12 cellular contexts compared by ENCODE assay signal in the genomic region with DNA sequence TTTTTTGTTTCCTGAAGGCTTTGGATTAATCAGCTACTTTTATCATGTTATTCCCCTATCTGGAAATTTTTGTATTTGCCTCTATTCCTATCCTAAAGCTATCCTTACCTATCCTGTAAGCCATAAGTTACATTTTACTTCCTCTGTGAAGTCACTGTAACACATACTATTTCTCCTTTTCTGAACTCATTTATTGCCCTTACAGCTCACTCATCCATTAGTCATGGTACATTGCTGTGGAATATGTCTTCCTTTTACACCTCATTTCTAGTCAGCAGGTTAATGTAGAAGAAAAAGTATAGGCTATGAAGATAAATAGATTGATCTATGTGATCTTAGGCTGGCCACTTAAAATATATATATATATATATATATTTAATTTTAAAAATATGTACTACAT.
DNase-seq lines count a peak whose midpoint lies in the region; ATAC-seq, FAIRE-seq and TF ChIP-seq lines count a peak whose summit lies in the region.
"Had no signal": no experiment of that assay in that cellular context is flagged by ENCODE, and none has a peak within 500 bp of the region (broad histone marks: within the 10 kb centered on the region; RNA-seq: fewer than 3 reads in every experiment).

No MANE protein-coding gene starts in this region.

- no peak for TF ChIP-seq CTCF in epithelial cell of esophagus (IDR thresholded peaks at IDR 0.05; ENCODE audit: insufficient read depth, low read depth, low read length, missing control alignments)

- ATAC-seq in stimulated activated effector memory CD8-positive, alpha-beta T cell treated with anti-CD3 and anti-CD28 coated beads, Interleukin-12 subunit alpha, Interleukin-12 subunit beta, amount 100 ng/mL, for 72 hours: peak; percentile 55
- no peak for ATAC-seq in GM18498 (IDR thresholded peaks at IDR 0.05; ENCODE audit: unreplicated experiment)

- no peak overlapping the region for H3K27ac Mint-ChIP-seq in stimulated activated effector memory CD8-positive, alpha-beta T cell treated with anti-CD3 and anti-CD28 coated beads, Interleukin-12 subunit alpha, Interleukin-12 subunit beta, amount 100 ng/mL, for 72 hours
- H3K27ac Mint-ChIP-seq: activated naive CD4-positive, alpha-beta T cell treated with anti-CD3 and anti-CD28 coated beads, Interleukin-2, amount 50 U/mL, for 24 hours had no signal

- H3K36me3 Mint-ChIP-seq in stimulated activated effector memory CD8-positive, alpha-beta T cell treated with anti-CD3 and anti-CD28 coated beads, Interleukin-12 subunit alpha, Interleukin-12 subunit beta, amount 100 ng/mL, for 72 hours: peaks cover 8% of the 10 kb centered on the region

- H3K9me3 Mint-ChIP-seq in stimulated activated effector memory CD8-positive, alpha-beta T cell treated with anti-CD3 and anti-CD28 coated beads, Interleukin-12 subunit alpha, Interleukin-12 subunit beta, amount 100 ng/mL, for 72 hours: no peaks in the 10 kb centered on the region
- H3K9me3 Mint-ChIP-seq: activated naive CD4-positive, alpha-beta T cell treated with anti-CD3 and anti-CD28 coated beads, Interleukin-2, amount 50 U/mL, for 24 hours had no signal

- no peak overlapping the region for H3K4me3 ChIP-seq in epithelial cell of esophagus (ENCODE audit: low read length)
- H3K4me3 ChIP-seq: pancreas had no signal

- H3K4me3 Mint-ChIP-seq in stimulated activated effector memory CD8-positive, alpha-beta T cell treated with anti-CD3 and anti-CD28 coated beads, Interleukin-12 subunit alpha, Interleukin-12 subunit beta, amount 100 ng/mL, for 72 hours: no peak overlapping the region
- H3K4me3 Mint-ChIP-seq: activated naive CD4-positive, alpha-beta T cell treated with anti-CD3 and anti-CD28 coated beads, Interleukin-2, amount 50 U/mL, for 24 hours had no signal

- H3K4me1 Mint-ChIP-seq in stimulated activated effector memory CD8-positive, alpha-beta T cell treated with anti-CD3 and anti-CD28 coated beads, Interleukin-12 subunit alpha, Interleukin-12 subunit beta, amount 100 ng/mL, for 72 hours: no peaks in the 10 kb centered on the region
- H3K4me1 Mint-ChIP-seq: activated naive CD4-positive, alpha-beta T cell treated with anti-CD3 and anti-CD28 coated beads, Interleukin-2, amount 50 U/mL, for 24 hours had no signal

- no peak for TF ChIP-seq POLR2A in H54 (IDR thresholded peaks at IDR 0.05; ENCODE audit: low read depth, low read length)

- peak; percentile 87 for FAIRE-seq in H54 (lab: Jason Lieb, UNC)
- FAIRE-seq: pancreas had no signal

- DNase-seq in H54 (ENCODE audit: insufficient read length, low spot score) (peak; percentile 33), OCI-M1 (lab: John Stamatoyannopoulos, UW) (peak; percentile 65), epithelial cell of esophagus (ENCODE audit: low read depth) (peak; percentile 80)
- DNase-seq in stimulated activated effector memory CD8-positive, alpha-beta T cell treated with anti-CD3 and anti-CD28 coated beads, Interleukin-12 subunit alpha, Interleukin-12 subunit beta, amount 100 ng/mL, for 72 hours (ENCODE audit: low spot score in 2 of 2): no peak
- DNase-seq in activated CD4-positive, alpha-beta T cell treated with anti-CD3 and anti-CD28 coated beads for 1 hour: no peak
- no peak for DNase-seq in activated effector memory CD4-positive, alpha-beta T cell treated with anti-CD3 and anti-CD28 coated beads, Interleukin-2, amount 50 U/mL, for 16 hours
- DNase-seq in stimulated activated CD8-positive, alpha-beta memory T cell treated with anti-CD3 and anti-CD28 coated beads, Interleukin-4, amount 100 ng/mL, for 48 hours: no peak
- DNase-seq: NCI-H2081 treated with DMSO at 0.1 percent for 48 hours, pancreas, WERI-Rb-1 had no signal

Comparison
In these comparisons a context has a peak if more than half of its experiments do, and no peak if none do; other contexts are left out.
1. DNase-seq: peak in H54 (single experiment), OCI-M1 (single experiment) and epithelial cell of esophagus (single experiment); none in stimulated activated effector memory CD8-positive, alpha-beta T cell treated with anti-CD3 and anti-CD28 coated beads, Interleukin-12 subunit alpha, Interleukin-12 subunit beta, amount 100 ng/mL, for 72 hours (0 of 2), activated CD4-positive, alpha-beta T cell treated with anti-CD3 and anti-CD28 coated beads for 1 hour (single experiment), activated effector memory CD4-positive, alpha-beta T cell treated with anti-CD3 and anti-CD28 coated beads, Interleukin-2, amount 50 U/mL, for 16 hours (single experiment) and stimulated activated CD8-positive, alpha-beta memory T cell treated with anti-CD3 and anti-CD28 coated beads, Interleukin-4, amount 100 ng/mL, for 48 hours (single experiment).